8 cellular contexts compared by ENCODE assay signal in the genomic region with DNA sequence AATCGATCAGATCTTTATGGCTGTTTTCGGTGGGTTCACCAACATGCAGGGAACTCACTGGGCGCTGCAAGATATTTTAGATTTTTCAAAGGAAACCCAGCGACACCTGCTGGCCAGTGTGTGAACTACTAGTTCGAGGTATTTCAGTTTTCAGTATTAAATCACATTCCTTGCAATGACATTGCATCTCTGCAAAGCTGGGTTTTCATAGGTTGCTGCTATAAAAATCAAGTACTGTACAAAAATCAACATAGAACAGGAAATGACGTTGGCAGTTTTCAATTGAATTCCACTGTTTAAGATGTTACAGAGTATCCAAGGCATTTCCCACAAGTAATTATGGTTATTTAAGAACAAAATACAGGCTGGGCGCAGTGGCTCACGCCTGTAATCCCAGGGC. TPM values are rescaled to one million over a fixed set of nuclear protein-coding genes. Genes with fewer than 3 reads are reported as not detected.
DNase-seq lines count a peak whose midpoint lies in the region; ATAC-seq and TF ChIP-seq lines count a peak whose summit lies in the region.

No MANE protein-coding gene starts in this region.

- no peaks in the 10 kb centered on the region for H3K4me1 ChIP-seq in mesenchymal stem cell (ENCODE audit: control insufficient read depth, insufficient read depth, low read depth, low read length)

- no peak overlapping the region for H3K14ac ChIP-seq in mesenchymal stem cell (ENCODE audit: low read length in 2 of 2)

- POLR2A ChIA-PET in activated CD4-positive, alpha-beta memory T cell treated with anti-CD3 and anti-CD28 coated beads for 36 hours (lab: Charles Lee) = no interaction called here

- H3K36me3 Mint-ChIP-seq in activated CD4-positive, alpha-beta memory T cell treated with anti-CD3 and anti-CD28 coated beads for 36 hours = peaks cover 40% of the 10 kb centered on the region

- TF ChIP-seq CTCF in GM12875 (IDR thresholded peaks at IDR 0.05; ENCODE audit: borderline replicate concordance, insufficient read depth, low read depth, low read length) = peak; percentile 63

- ATAC-seq in HG02973 (IDR thresholded peaks at IDR 0.05; ENCODE audit: unreplicated experiment) = no peak

- no peaks in the 10 kb centered on the region for H3K27me3 Mint-ChIP-seq in activated CD4-positive, alpha-beta memory T cell treated with anti-CD3 and anti-CD28 coated beads for 36 hours

- H3K79me1 ChIP-seq in mesenchymal stem cell (replicated peaks; ENCODE audit: low read length, poor library complexity, severe bottlenecking) = peaks cover 2% of the 10 kb centered on the region

- no peak overlapping the region for H2AFZ ChIP-seq in mesenchymal stem cell (ENCODE audit: low read depth, low read length)

- H3K27ac Mint-ChIP-seq in activated CD4-positive, alpha-beta memory T cell treated with anti-CD3 and anti-CD28 coated beads for 36 hours = no peak overlapping the region

- DNase-seq in A172 (ENCODE audit: low spot score) = peak; percentile 75
- DNase-seq in NCI-H446 treated with DMSO at 0.1 percent for 48 hours (lab: John Stamatoyannopoulos, UW) = peak; percentile 32
- DNase-seq in activated CD4-positive, alpha-beta memory T cell treated with anti-CD3 and anti-CD28 coated beads for 36 hours = peak; percentile 74
- DNase-seq in ecto neural progenitor cell (ENCODE audit: low spot score) = peak; percentile 67
- DNase-seq in mesenchymal stem cell = peak; percentile 61
- peak; percentile 53 to 56 for DNase-seq in stimulated activated CD8-positive, alpha-beta memory T cell treated with anti-CD3 and anti-CD28 coated beads, Interleukin-4, amount 100 ng/mL, for 1 hour (ENCODE audit: low read depth in 2 of 2, low spot score in 1 of 2)

- no peak overlapping the region for H3K4me2 ChIP-seq in mesenchymal stem cell (ENCODE audit: low read length, poor library complexity, severe bottlenecking)

- H2BK15ac ChIP-seq in mesenchymal stem cell (ENCODE audit: low read depth, poor library complexity, severe bottlenecking) = no peak overlapping the region

- no peak overlapping the region for H4K8ac ChIP-seq in mesenchymal stem cell (ENCODE audit: low read length)

- peaks cover 15 to 51% of the 10 kb centered on the region in 2 experiments for H3K36me3 ChIP-seq in mesenchymal stem cell (ENCODE audit: control insufficient read depth in 1 of 2, insufficient read depth in 2 of 2, low read depth in 1 of 2, low read length in 2 of 2)

- H2BK120ac ChIP-seq in mesenchymal stem cell (ENCODE audit: low read depth, low read length) = no peak overlapping the region

- H3K4me3 ChIP-seq in GM12875 (ENCODE audit: low read depth, low read length) (no peak overlapping the region), mesenchymal stem cell (ENCODE audit: insufficient read depth in 1 of 2, low read depth in 1 of 2, low read length in 2 of 2) (no peak overlapping the region)

- no peaks in the 10 kb centered on the region for H3K4me1 Mint-ChIP-seq in activated CD4-positive, alpha-beta memory T cell treated with anti-CD3 and anti-CD28 coated beads for 36 hours (ENCODE audit: low read depth)

- no peak overlapping the region for H3K27ac ChIP-seq in mesenchymal stem cell (ENCODE audit: low read length, poor library complexity, severe bottlenecking)

- H3K9ac ChIP-seq in mesenchymal stem cell (ENCODE audit: low read length) = no peak overlapping the region

- WGBS in mesenchymal stem cell = 56% methylated on average over 6 of the region's 8 CpGs

- no peaks in the 10 kb centered on the region for H3K9me3 ChIP-seq in mesenchymal stem cell (ENCODE audit: control insufficient read depth, low read length)

- no peak overlapping the region for H2BK5ac ChIP-seq in mesenchymal stem cell (ENCODE audit: low read depth, low read length, poor library complexity, severe bottlenecking)

- CTCF ChIA-PET in activated CD4-positive, alpha-beta memory T cell treated with anti-CD3 and anti-CD28 coated beads for 36 hours (lab: Charles Lee) = interaction anchor here (0.6 to 5.8 kb wide), 12 partner anchors 7 to 286 kb away, joined by 3 to 59 read pairs (median 4); partner anchors contain the start of gene PLA2G4C

- no peak overlapping the region for H3K18ac ChIP-seq in mesenchymal stem cell (ENCODE audit: low read depth in 1 of 2, low read length in 2 of 2)

- H4K91ac ChIP-seq in mesenchymal stem cell (ENCODE audit: low read length) = no peak overlapping the region

- H2BK12ac ChIP-seq in mesenchymal stem cell (ENCODE audit: low read length in 2 of 2) = no peak overlapping the region

- H3K9me3 Mint-ChIP-seq in activated CD4-positive, alpha-beta memory T cell treated with anti-CD3 and anti-CD28 coated beads for 36 hours = no peaks in the 10 kb centered on the region

- no peak overlapping the region for H2AK5ac ChIP-seq in mesenchymal stem cell (ENCODE audit: low read length, severe bottlenecking)

- no peak overlapping the region for H3K4me3 Mint-ChIP-seq in activated CD4-positive, alpha-beta memory T cell treated with anti-CD3 and anti-CD28 coated beads for 36 hours

- no peaks in the 10 kb centered on the region for H3K27me3 ChIP-seq in mesenchymal stem cell (ENCODE audit: control insufficient read depth in 1 of 2, insufficient read depth in 1 of 2, low read length in 2 of 2)

- intact Hi-C loops in activated CD4-positive, alpha-beta memory T cell treated with anti-CD3 and anti-CD28 coated beads for 36 hours (cut with micrococcal nuclease) = loop anchor here (2.0 kb wide), 1 partner anchor 46 kb away; no protein-coding TSS in a partner anchor

- H3K4ac ChIP-seq in mesenchymal stem cell (ENCODE audit: low read depth in 1 of 2, low read length in 2 of 2) = no peak overlapping the region

- no peak overlapping the region for H3K23ac ChIP-seq in mesenchymal stem cell (ENCODE audit: low read length in 2 of 2)

RNA-seq across cellular contexts. Expression of gene LIG1, which starts 17.6 kb away (rescaled TPM):
- total RNA-seq in A172 (2014; rRNA removed; shearing (Covaris generic)) = 30.1 and 35.7 TPM in 2 replicates
- 100 to 1,000 TPM; 174 TPM for total RNA-seq in activated CD4-positive, alpha-beta memory T cell treated with anti-CD3 and anti-CD28 coated beads for 36 hours
- polyA plus RNA-seq in mesenchymal stem cell (2013, experiment 1 of 2) = 8.7 TPM
- polyA plus RNA-seq in mesenchymal stem cell (2013, experiment 2 of 2) = 8.4 TPM

RNA-seq across cellular contexts. Expression of gene ZSWIM9, which starts 17.9 kb away (rescaled TPM):
- total RNA-seq in A172 (2014; rRNA removed; shearing (Covaris generic)) = 0.03 and 0.50 TPM in 2 replicates
- 1 to 10 TPM; 7.4 to 8.0 TPM for total RNA-seq in activated CD4-positive, alpha-beta memory T cell treated with anti-CD3 and anti-CD28 coated beads for 36 hours
- polyA plus RNA-seq in mesenchymal stem cell (2013, experiment 1 of 2) = 2.1 TPM
- 2.1 TPM for polyA plus RNA-seq in mesenchymal stem cell (2013, experiment 2 of 2)

RNA-seq across cellular contexts. Expression of gene PLA2G4C, which starts 41.9 kb away (rescaled TPM):
- 8.0 and 8.4 TPM in 2 replicates for total RNA-seq in A172 (2014; rRNA removed; shearing (Covaris generic))
- total RNA-seq in activated CD4-positive, alpha-beta memory T cell treated with anti-CD3 and anti-CD28 coated beads for 36 hours = 10 to 100 TPM; 12.4 to 13.3 TPM
- polyA plus RNA-seq in mesenchymal stem cell (2013, experiment 1 of 2) = 2.5 TPM
- polyA plus RNA-seq in mesenchymal stem cell (2013, experiment 2 of 2) = 2.8 TPM
